ENCODE assay signal across 1 cellular context in the genomic region with DNA sequence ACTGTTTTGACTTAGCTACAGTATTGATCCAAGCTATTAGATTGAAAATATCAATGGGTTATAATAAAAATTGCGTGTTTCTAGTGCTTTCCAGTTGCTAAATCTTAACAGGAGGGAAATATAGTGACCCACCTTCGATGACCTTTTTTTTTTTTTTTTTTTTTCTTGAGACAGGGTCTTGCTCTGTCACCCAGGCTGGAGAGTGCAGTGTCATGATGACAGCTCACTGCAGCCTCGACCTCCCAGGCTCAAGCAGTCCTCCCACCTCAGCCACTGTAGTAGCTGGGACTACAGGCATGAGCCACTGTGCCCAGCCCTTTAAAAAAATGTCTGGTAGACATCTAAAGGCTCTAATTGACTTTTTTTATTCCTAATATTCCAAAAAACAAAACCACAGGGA.
TF ChIP-seq lines count a peak whose summit lies in the region.

No MANE protein-coding gene starts in this region.

TF ChIP-seq in HCT116, 20 proteins besides CTCF, POLR2A, EP300 and RAD21:
- TF ChIP-seq JUND (IDR thresholded peaks at IDR 0.05) (no peak), POLR2AphosphoS5 (IDR thresholded peaks at IDR 0.05; ENCODE audit: low read depth, low read length) (no peak), CBX3 (IDR thresholded peaks at IDR 0.05; ENCODE audit: low read depth) (no peak)
- TF ChIP-seq, protein P1, sequence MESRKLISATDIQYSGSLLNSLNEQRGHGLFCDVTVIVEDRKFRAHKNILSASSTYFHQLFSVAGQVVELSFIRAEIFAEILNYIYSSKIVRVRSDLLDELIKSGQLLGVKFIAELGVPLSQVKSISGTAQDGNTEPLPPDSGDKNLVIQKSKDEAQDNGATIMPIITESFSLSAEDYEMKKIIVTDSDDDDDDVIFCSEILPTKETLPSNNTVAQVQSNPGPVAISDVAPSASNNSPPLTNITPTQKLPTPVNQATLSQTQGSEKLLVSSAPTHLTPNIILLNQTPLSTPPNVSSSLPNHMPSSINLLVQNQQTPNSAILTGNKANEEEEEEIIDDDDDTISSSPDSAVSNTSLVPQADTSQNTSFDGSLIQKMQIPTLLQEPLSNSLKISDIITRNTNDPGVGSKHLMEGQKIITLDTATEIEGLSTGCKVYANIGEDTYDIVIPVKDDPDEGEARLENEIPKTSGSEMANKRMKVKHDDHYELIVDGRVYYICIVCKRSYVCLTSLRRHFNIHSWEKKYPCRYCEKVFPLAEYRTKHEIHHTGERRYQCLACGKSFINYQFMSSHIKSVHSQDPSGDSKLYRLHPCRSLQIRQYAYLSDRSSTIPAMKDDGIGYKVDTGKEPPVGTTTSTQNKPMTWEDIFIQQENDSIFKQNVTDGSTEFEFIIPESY (IDR thresholded peaks at IDR 0.05; ENCODE audit: extremely low read depth, insufficient replicate concordance, low read length): no peak
